7 cellular contexts compared by ENCODE assay signal in the genomic region with DNA sequence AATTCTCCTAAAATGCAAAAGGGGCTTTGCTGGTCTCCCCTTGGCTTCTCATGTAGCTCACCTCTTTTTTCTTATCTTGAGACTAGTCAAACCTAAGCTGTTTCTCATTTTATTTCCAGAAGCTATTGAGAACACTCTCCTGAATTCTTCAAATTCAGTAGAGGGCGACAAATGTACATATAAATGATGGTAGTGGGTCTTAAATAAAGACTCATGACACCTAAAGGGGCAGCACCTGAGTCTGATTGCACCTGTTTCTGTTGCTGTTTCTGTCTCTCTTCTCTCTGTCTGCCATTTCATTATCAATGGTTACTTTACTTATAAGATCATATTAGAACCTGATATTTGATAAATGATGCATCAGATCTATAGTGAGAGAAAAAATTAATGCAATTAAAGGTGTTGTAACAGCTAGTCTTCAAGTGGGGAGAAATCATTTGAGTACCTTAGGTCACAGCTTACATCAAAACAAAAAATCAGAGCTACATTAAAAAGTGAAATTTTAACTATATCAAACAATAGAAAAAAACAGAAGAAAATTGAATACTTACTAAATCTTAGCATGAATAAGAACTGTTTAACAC. TPM values are rescaled to one million over a fixed set of nuclear protein-coding genes. Genes with fewer than 3 reads are reported as not detected.
DNase-seq lines count a peak whose midpoint lies in the region; ATAC-seq lines count a peak whose summit lies in the region.

No MANE protein-coding gene starts in this region.

- no peak overlapping the region for H3K27ac ChIP-seq in caudate nucleus (ENCODE audit: low read depth, low read length)

- H3K4me1 Mint-ChIP-seq in activated naive CD8-positive, alpha-beta T cell treated with anti-CD3 and anti-CD28 coated beads, Interleukin-2, amount 10 ng/mL, durations not matched to agents 7 days and 5 days, result peaks cover 10% of the 10 kb centered on the region

- H3K27ac Mint-ChIP-seq in activated naive CD8-positive, alpha-beta T cell treated with anti-CD3 and anti-CD28 coated beads, Interleukin-2, amount 10 ng/mL, durations not matched to agents 7 days and 5 days, result peak overlapping the region; percentile 42

- peaks cover 3% of the 10 kb centered on the region for H3K36me3 Mint-ChIP-seq in activated naive CD8-positive, alpha-beta T cell treated with anti-CD3 and anti-CD28 coated beads, Interleukin-2, amount 10 ng/mL, durations not matched to agents 7 days and 5 days

- peak; percentile 86 for ATAC-seq in GM21723 (IDR thresholded peaks at IDR 0.05; ENCODE audit: unreplicated experiment)
- ATAC-seq in activated naive CD8-positive, alpha-beta T cell treated with anti-CD3 and anti-CD28 coated beads, Interleukin-2, amount 10 ng/mL, durations not matched to agents 7 days and 5 days (ENCODE audit: low read depth), result peak; percentile 91

- DNase-seq in ELR (ENCODE audit: low read depth), result peak; percentile 56
- DNase-seq in NCI-H1436 (lab: John Stamatoyannopoulos, UW), result peak; percentile 71
- no peak for DNase-seq in activated naive CD8-positive, alpha-beta T cell treated with anti-CD3 and anti-CD28 coated beads, Interleukin-2, amount 10 ng/mL, durations not matched to agents 7 days and 5 days
- peak; percentile 56 for DNase-seq in kidney tubule cell (ENCODE audit: low spot score)
- no peak for DNase-seq in caudate nucleus (lab: John Stamatoyannopoulos, UW)
- DNase-seq in SHP77 treated with DMSO at 0.1 percent for 48 hours (lab: John Stamatoyannopoulos, UW), result no peak

- H3K4me3 Mint-ChIP-seq in activated naive CD8-positive, alpha-beta T cell treated with anti-CD3 and anti-CD28 coated beads, Interleukin-2, amount 10 ng/mL, durations not matched to agents 7 days and 5 days, result no peak overlapping the region

- peaks cover 10% of the 10 kb centered on the region for H3K27me3 Mint-ChIP-seq in activated naive CD8-positive, alpha-beta T cell treated with anti-CD3 and anti-CD28 coated beads, Interleukin-2, amount 10 ng/mL, durations not matched to agents 7 days and 5 days

- POLR2A ChIA-PET in activated naive CD8-positive, alpha-beta T cell treated with anti-CD3 and anti-CD28 coated beads, Interleukin-2, amount 10 ng/mL, durations not matched to agents 7 days and 5 days (lab: Charles Lee), result interaction anchor here (0.6 to 1.9 kb wide), 7 partner anchors 22 to 316 kb away, joined by 3 to 9 read pairs (median 4); no protein-coding TSS in a partner anchor

- peaks cover 4% of the 10 kb centered on the region for H3K9me3 Mint-ChIP-seq in activated naive CD8-positive, alpha-beta T cell treated with anti-CD3 and anti-CD28 coated beads, Interleukin-2, amount 10 ng/mL, durations not matched to agents 7 days and 5 days

RNA-seq across cellular contexts. Expression of gene ADIPOQ, which starts 7.0 kb away (rescaled TPM):
- total RNA-seq in activated naive CD8-positive, alpha-beta T cell treated with anti-CD3 and anti-CD28 coated beads, Interleukin-2, amount 10 ng/mL, durations not matched to agents 7 days and 5 days, result not detected

RNA-seq across cellular contexts. Expression of gene RFC4, which starts 43.2 kb away (rescaled TPM):
- 10 to 100 TPM; 75.2 to 77.6 TPM for total RNA-seq in activated naive CD8-positive, alpha-beta T cell treated with anti-CD3 and anti-CD28 coated beads, Interleukin-2, amount 10 ng/mL, durations not matched to agents 7 days and 5 days

Comparison
In these comparisons a context has a peak if more than half of its experiments do, and no peak if none do; other contexts are left out.
1. DNase-seq: peak in ELR (single experiment), NCI-H1436 (single experiment) and kidney tubule cell (single experiment); none in activated naive CD8-positive, alpha-beta T cell treated with anti-CD3 and anti-CD28 coated beads, Interleukin-2, amount 10 ng/mL, durations not matched to agents 7 days and 5 days (single experiment), caudate nucleus (0 of 61) and SHP77 treated with DMSO at 0.1 percent for 48 hours (single experiment).